8 cellular contexts compared by ENCODE assay signal in the genomic region with DNA sequence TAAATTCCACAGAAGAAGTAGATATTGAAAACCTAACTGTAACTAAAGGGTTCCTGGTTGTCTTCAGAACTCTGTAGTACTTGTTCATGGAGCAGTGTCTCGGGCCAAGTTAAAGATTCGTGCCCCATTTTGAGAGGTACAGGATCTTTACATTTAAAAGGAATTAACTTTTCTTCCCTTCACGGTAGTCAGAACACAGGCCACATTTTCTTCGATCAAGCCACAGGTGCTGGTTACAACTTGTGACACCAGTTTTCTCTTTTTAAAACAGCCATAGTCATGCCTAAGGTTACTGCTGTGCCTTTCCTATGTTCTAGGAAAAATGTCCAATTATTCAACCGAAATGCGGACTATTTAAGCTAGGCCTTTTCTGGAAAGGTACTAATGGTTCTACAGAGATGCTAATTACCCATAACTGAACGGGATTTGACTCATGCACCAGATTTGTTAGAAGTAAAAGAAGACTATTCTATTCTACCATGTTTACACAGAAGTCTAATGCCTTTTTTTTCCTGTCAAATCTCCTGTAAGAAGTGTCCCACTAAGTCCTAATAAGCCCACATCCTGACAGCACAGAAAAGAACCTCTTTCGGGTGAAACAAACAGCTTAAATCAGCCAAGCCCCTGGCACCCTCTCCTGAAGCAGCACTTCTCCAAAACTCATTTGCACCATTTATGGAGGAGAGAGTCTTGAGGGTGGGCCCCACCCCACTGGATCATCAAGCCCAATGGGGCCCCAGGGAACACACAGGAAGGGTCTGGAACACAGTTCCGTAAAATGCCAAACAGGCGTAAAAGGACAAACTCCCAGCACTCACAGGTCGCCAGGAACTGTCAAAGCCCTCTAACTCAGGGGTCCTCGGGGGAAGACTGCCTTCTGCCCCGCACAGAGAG. TPM values are rescaled to one million over a fixed set of nuclear protein-coding genes. Genes with fewer than 3 reads are reported as not detected.
A peak's percentile ranks its signal among the peaks of the same experiment; 100 is the strongest.
DNase-seq lines count a peak whose midpoint lies in the region; ATAC-seq and TF ChIP-seq lines count a peak whose summit lies in the region.

No MANE protein-coding gene starts in this region.

- 39 to 48% methylated on average over 13 of the region's 13 CpGs for WGBS in GM23248 (ENCODE audit: low coverage in 1 of 2, low lambda C conversion rate in 2 of 2, missing lambda C conversion rate in 2 of 2), 2 experiments
- WGBS in right cardiac atrium, result 32% methylated on average over 13 of the region's 13 CpGs
- WGBS in smooth muscle cell (ENCODE audit: low lambda C conversion rate), result 35% methylated on average over 13 of the region's 13 CpGs

- H3K9ac ChIP-seq in GM23248 (peak overlapping the region; percentile 16; the same call in 1 of the 2 replicates), smooth muscle cell (ENCODE audit: low read depth) (peak overlapping the region; percentile 60)

- H3K9me3 ChIP-seq in GM23248 (ENCODE audit: low read depth), result no peaks in the 10 kb centered on the region
- H3K9me3 ChIP-seq in right cardiac atrium (ENCODE audit: control insufficient read depth, low read length), result no peaks in the 10 kb centered on the region
- no peaks in the 10 kb centered on the region for H3K9me3 ChIP-seq in smooth muscle cell (replicated peaks; ENCODE audit: low read depth)

- H3F3A ChIP-seq in GM23248 (ENCODE audit: insufficient read depth), result no peaks in the 10 kb centered on the region
- H3F3A ChIP-seq in smooth muscle cell (ENCODE audit: low read depth), result no peaks in the 10 kb centered on the region

- DNase-seq in GM23248 (peak; percentile 10), right cardiac atrium (peak; percentile 28 to 59 (median 58)), smooth muscle cell (lab: John Stamatoyannopoulos, UW; ENCODE audit: unreplicated experiment) (no peak), mucosa of gallbladder (ENCODE audit: low spot score) (no peak), LoVo (ENCODE audit: low spot score) (no peak)

- H4K20me1 ChIP-seq in GM23248 (ENCODE audit: insufficient read depth) (no peaks in the 10 kb centered on the region), smooth muscle cell (ENCODE audit: low read depth) (peaks cover 55% of the 10 kb centered on the region)

- H3K4me1 ChIP-seq in GM23248 (ENCODE audit: insufficient read depth) (peaks cover 4% of the 10 kb centered on the region; the same call in 1 of the 2 replicates), right cardiac atrium (ENCODE audit: control insufficient read depth, insufficient read depth, low read length) (peaks cover 3% of the 10 kb centered on the region), smooth muscle cell (ENCODE audit: low read depth) (peaks cover 52% of the 10 kb centered on the region)

- H2AFZ ChIP-seq in GM23248 (peak overlapping the region; percentile 22; the same call in 1 of the 2 replicates), smooth muscle cell (ENCODE audit: low read depth) (no peak overlapping the region)

- ATAC-seq in right cardiac atrium (peak in 1 of 2 donors; percentile 15), HG03565 (IDR thresholded peaks at IDR 0.05; ENCODE audit: unreplicated experiment) (no peak), GM21528 (IDR thresholded peaks at IDR 0.05; ENCODE audit: low FRiP score, unreplicated experiment) (no peak)

- H3K4me2 ChIP-seq in GM23248 (ENCODE audit: unreplicated experiment) (peak overlapping the region; percentile 39), smooth muscle cell (peak overlapping the region; percentile 93)

- no peak overlapping the region for H3K27ac ChIP-seq in GM23248
- peak overlapping the region; percentile 70 for H3K27ac ChIP-seq in right cardiac atrium (ENCODE audit: low read length)
- H3K27ac ChIP-seq in smooth muscle cell (ENCODE audit: low read depth), result no peak overlapping the region

- no peaks in the 10 kb centered on the region for H3K36me3 ChIP-seq in GM23248 (ENCODE audit: low read depth)
- no peaks in the 10 kb centered on the region for H3K36me3 ChIP-seq in smooth muscle cell (ENCODE audit: low read depth)

- H3K79me2 ChIP-seq in GM23248 (ENCODE audit: insufficient read depth) (peaks cover 37% of the 10 kb centered on the region), smooth muscle cell (ENCODE audit: low read depth) (peaks cover 56% of the 10 kb centered on the region)

- in situ Hi-C loops in GM23248 (cut with MboI), result no loop called here

- H3K27me3 ChIP-seq in GM23248 (replicated peaks; ENCODE audit: insufficient read depth) (peaks cover 18% of the 10 kb centered on the region), right cardiac atrium (ENCODE audit: control insufficient read depth, insufficient read depth) (no peaks in the 10 kb centered on the region), smooth muscle cell (ENCODE audit: low read depth) (peaks cover 28% of the 10 kb centered on the region)

- no peak for TF ChIP-seq CTCF in WI38 (IDR thresholded peaks at IDR 0.05; ENCODE audit: low read depth, low read length)
- no peak for TF ChIP-seq CTCF in smooth muscle cell (IDR thresholded peaks at IDR 0.05; ENCODE audit: borderline replicate concordance, insufficient read depth, poor library complexity, severe bottlenecking)

- intact Hi-C loops in right cardiac atrium (cut with DNase I), result loop anchor here in 3 of 4 donors (5.0 to 10.0 kb wide), 4 partner anchors 42 to 84 kb away; no protein-coding TSS in a partner anchor

- H3K9me2 ChIP-seq in GM23248 (ENCODE audit: insufficient read depth), result no peaks in the 10 kb centered on the region

- H3K4me3 ChIP-seq in GM23248 (peak overlapping the region; percentile 59), WI38 (ENCODE audit: low read depth, low read length) (peak overlapping the region; percentile 93), right cardiac atrium (ENCODE audit: low read length) (peak overlapping the region; percentile 81), smooth muscle cell (peak overlapping the region; percentile 82)

RNA-seq across cellular contexts. Expression of a gene that starts 1.9 kb away (rescaled TPM):
- total RNA-seq in GM23248 (2014; rRNA removed; shearing (Covaris generic)), result 6.5 and 10.0 TPM in 2 replicates
- polyA plus RNA-seq in GM23248 (2016; fragmentation: Nextera tagmentation; extraction: Ambion mirVana) (2.8 and 3.1 TPM in 2 replicates), right cardiac atrium (80.2 TPM), smooth muscle cell (22.9 and 31.3 TPM in 2 replicates)
- total RNA-seq in right cardiac atrium (100 to 1,000 TPM; 103 to 140 (median 122) TPM), smooth muscle cell (26.5 and 28.1 TPM in 2 replicates), mucosa of gallbladder (64.4 TPM)

Comparison
In these comparisons a context has a peak if more than half of its experiments do, and no peak if none do; other contexts are left out.
1. DNase-seq: peak in GM23248 (single experiment) and right cardiac atrium (3 of 3); none in smooth muscle cell (single experiment), mucosa of gallbladder (single experiment) and LoVo (single experiment).
2. Peak in every context shown above with its lines, with median percentiles within 50 percentile points of each other: H3K4me3 ChIP-seq.